Comparison of ENCODE assay signal across 1 cellular context in the genomic region with DNA sequence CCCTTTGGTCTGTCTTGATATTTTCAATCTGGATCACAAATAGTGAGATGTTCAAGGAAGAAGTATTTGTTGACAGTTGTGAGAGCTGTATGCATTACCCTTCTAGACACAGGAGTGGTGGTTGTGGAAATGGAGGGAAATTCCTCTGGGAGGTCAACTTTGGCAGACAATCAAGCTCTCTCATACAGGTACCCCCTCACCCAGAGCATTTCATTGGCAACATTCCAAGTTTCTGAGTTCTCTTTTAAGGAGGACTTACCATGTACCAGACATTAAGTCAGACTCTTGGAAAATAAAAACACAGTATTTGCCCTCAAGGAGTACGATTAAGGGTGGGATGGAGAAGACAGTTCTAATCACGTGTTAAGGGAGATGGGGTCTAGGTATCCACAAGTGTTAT.
TF ChIP-seq lines count a peak whose summit lies in the region.

No MANE protein-coding gene starts in this region.

TF ChIP-seq in HEK293, 187 proteins besides CTCF, POLR2A, EP300 and RAD21 (continued from another document):
- TF ChIP-seq, protein P1, sequence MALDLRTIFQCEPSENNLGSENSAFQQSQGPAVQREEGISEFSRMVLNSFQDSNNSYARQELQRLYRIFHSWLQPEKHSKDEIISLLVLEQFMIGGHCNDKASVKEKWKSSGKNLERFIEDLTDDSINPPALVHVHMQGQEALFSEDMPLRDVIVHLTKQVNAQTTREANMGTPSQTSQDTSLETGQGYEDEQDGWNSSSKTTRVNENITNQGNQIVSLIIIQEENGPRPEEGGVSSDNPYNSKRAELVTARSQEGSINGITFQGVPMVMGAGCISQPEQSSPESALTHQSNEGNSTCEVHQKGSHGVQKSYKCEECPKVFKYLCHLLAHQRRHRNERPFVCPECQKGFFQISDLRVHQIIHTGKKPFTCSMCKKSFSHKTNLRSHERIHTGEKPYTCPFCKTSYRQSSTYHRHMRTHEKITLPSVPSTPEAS (tag by site-specific recombination; IDR thresholded peaks at IDR 0.05), result no peak
- TF ChIP-seq ZNF121 (tag by site-specific recombination; IDR thresholded peaks at IDR 0.05), result 0 out of 2 replicates have a peak, but pooled peaks have one; percentile 15
- no peak for TF ChIP-seq ZNF404 (tag by site-specific recombination; IDR thresholded peaks at IDR 0.05)
- 0 out of 2 replicates have a peak, but pooled peaks have one; percentile 14 for TF ChIP-seq ZNF660 (tag by site-specific recombination; IDR thresholded peaks at IDR 0.05)
- no peak for TF ChIP-seq YY2 (tag by site-specific recombination; IDR thresholded peaks at IDR 0.05)
- TF ChIP-seq, protein P2, sequence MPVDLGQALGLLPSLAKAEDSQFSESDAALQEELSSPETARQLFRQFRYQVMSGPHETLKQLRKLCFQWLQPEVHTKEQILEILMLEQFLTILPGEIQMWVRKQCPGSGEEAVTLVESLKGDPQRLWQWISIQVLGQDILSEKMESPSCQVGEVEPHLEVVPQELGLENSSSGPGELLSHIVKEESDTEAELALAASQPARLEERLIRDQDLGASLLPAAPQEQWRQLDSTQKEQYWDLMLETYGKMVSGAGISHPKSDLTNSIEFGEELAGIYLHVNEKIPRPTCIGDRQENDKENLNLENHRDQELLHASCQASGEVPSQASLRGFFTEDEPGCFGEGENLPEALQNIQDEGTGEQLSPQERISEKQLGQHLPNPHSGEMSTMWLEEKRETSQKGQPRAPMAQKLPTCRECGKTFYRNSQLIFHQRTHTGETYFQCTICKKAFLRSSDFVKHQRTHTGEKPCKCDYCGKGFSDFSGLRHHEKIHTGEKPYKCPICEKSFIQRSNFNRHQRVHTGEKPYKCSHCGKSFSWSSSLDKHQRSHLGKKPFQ (tag by site-specific recombination; IDR thresholded peaks at IDR 0.05), result no peak
- no peak for TF ChIP-seq ZNF23 (tag by site-specific recombination; IDR thresholded peaks at IDR 0.05; ENCODE audit: borderline replicate concordance)
- TF ChIP-seq, protein P3, sequence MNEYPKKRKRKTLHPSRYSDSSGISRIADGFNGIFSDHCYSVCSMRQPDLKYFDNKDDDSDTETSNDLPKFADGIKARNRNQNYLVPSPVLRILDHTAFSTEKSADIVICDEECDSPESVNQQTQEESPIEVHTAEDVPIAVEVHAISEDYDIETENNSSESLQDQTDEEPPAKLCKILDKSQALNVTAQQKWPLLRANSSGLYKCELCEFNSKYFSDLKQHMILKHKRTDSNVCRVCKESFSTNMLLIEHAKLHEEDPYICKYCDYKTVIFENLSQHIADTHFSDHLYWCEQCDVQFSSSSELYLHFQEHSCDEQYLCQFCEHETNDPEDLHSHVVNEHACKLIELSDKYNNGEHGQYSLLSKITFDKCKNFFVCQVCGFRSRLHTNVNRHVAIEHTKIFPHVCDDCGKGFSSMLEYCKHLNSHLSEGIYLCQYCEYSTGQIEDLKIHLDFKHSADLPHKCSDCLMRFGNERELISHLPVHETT (tag by site-specific recombination; IDR thresholded peaks at IDR 0.05), result no peak
- TF ChIP-seq ZNF266 (tag by site-specific recombination; IDR thresholded peaks at IDR 0.05; ENCODE audit: low read depth), result no peak
- TF ChIP-seq, protein P4, sequence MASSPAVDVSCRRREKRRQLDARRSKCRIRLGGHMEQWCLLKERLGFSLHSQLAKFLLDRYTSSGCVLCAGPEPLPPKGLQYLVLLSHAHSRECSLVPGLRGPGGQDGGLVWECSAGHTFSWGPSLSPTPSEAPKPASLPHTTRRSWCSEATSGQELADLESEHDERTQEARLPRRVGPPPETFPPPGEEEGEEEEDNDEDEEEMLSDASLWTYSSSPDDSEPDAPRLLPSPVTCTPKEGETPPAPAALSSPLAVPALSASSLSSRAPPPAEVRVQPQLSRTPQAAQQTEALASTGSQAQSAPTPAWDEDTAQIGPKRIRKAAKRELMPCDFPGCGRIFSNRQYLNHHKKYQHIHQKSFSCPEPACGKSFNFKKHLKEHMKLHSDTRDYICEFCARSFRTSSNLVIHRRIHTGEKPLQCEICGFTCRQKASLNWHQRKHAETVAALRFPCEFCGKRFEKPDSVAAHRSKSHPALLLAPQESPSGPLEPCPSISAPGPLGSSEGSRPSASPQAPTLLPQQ (tag by site-specific recombination; IDR thresholded peaks at IDR 0.05), result peak; percentile 56
- 0 out of 2 replicates have a peak, but pooled peaks have one; percentile 31 for TF ChIP-seq ZFP69B (tag by site-specific recombination; IDR thresholded peaks at IDR 0.05)
- no peak for TF ChIP-seq ZNF341 (tag by site-specific recombination; IDR thresholded peaks at IDR 0.05; ENCODE audit: low read depth)
- TF ChIP-seq ZNF274 (IDR thresholded peaks at IDR 0.05; ENCODE audit: low read length), result no peak
- no peak for TF ChIP-seq ZNF274 (tag by site-specific recombination; IDR thresholded peaks at IDR 0.05; ENCODE audit: borderline replicate concordance)
- no peak for TF ChIP-seq ZNF514 (tag by site-specific recombination; IDR thresholded peaks at IDR 0.05)
- no peak for TF ChIP-seq ZNF658 (tag by site-specific recombination; IDR thresholded peaks at IDR 0.05)
